In genomic region chr3:46926039-46926438, GRCh38 we compare ENCODE assay signal across 10 cellular contexts. TPM values are rescaled to one million over a fixed set of nuclear protein-coding genes. Genes with fewer than 3 reads are reported as not detected.
DNase-seq lines count a peak whose midpoint lies in the region; ATAC-seq, FAIRE-seq and TF ChIP-seq lines count a peak whose summit lies in the region.
"Had no signal": no experiment of that assay in that cellular context is flagged by ENCODE, and none has a peak within 500 bp of the region (broad histone marks: within the 10 kb centered on the region; RNA-seq: fewer than 3 reads in every experiment).

No MANE protein-coding gene starts in this region.

- no peak for ATAC-seq in naive thymus-derived CD8-positive, alpha-beta T cell

- H3K36me3 Mint-ChIP-seq in IgD-negative memory B cell: peaks cover 10% of the 10 kb centered on the region
- H3K36me3 Mint-ChIP-seq in naive thymus-derived CD8-positive, alpha-beta T cell: peaks cover 6 to 58% (median 21%) of the 10 kb centered on the region in 3 donors
- peaks cover 26 to 62% (median 57%) of the 10 kb centered on the region in 3 experiments for H3K36me3 Mint-ChIP-seq in H9 (ENCODE audit: insufficient read depth in 1 of 3, low read depth in 3 of 3)

- POLR2A ChIA-PET in naive thymus-derived CD8-positive, alpha-beta T cell (lab: Charles Lee): interaction anchor here (1.5 kb wide), 1 partner anchor 53 kb away, joined by 4 read pairs; the partner anchor contains the start of gene NBEAL2

- no peaks in the 10 kb centered on the region for H3K27me3 ChIP-seq in BLaER1 treated with 17β-estradiol and CSF1 and Interleukin-3, amounts not matched to agents 10 nM and 100 nM
- no peaks in the 10 kb centered on the region for H3K27me3 ChIP-seq in H9 (ENCODE audit: insufficient read depth, low read length)

- H2AK5ac ChIP-seq in H9 (ENCODE audit: insufficient read length, low read length): no peak overlapping the region

- H3K4ac ChIP-seq in H9 (ENCODE audit: low read depth, low read length): no peak overlapping the region

- H2BK120ac ChIP-seq in H9 (ENCODE audit: low read depth, low read length, poor library complexity, severe bottlenecking): no peak overlapping the region

- H3K36me3 ChIP-seq in BLaER1 treated with 17β-estradiol and CSF1 and Interleukin-3, amounts not matched to agents 10 nM and 100 nM: peaks cover 57 to 80% (median 74%) of the 10 kb centered on the region in 11 experiments

- H3K4me1 Mint-ChIP-seq in IgD-negative memory B cell: peaks cover 44 to 58% (median 58%) of the 10 kb centered on the region in 3 donors
- peaks cover 26 to 78% (median 47%) of the 10 kb centered on the region in 4 donors for H3K4me1 Mint-ChIP-seq in naive thymus-derived CD8-positive, alpha-beta T cell
- H3K4me1 Mint-ChIP-seq in H9: peaks cover 7 to 8% of the 10 kb centered on the region in 2 experiments

- H3K18ac ChIP-seq in H9 (ENCODE audit: insufficient read length, low read depth, low read length): no peak overlapping the region

- no peaks in the 10 kb centered on the region for H3K79me2 ChIP-seq in H9 (ENCODE audit: insufficient read depth, low read length)

- H3K79me1 ChIP-seq in H9 (ENCODE audit: insufficient read depth, low read depth, low read length, poor library complexity, severe bottlenecking): no peaks in the 10 kb centered on the region

- no peak overlapping the region for H3K56ac ChIP-seq in H9 (ENCODE audit: insufficient read length, low read depth, low read length)

- H3K9ac ChIP-seq in BLaER1 treated with 17β-estradiol and CSF1 and Interleukin-3, amounts not matched to agents 10 nM and 100 nM: peak overlapping the region; percentile 56 to 86 (median 79); a peak in 21 of 22 replicates
- no peak overlapping the region for H3K9ac ChIP-seq in H9 (ENCODE audit: extremely low read depth, insufficient read length, low read length)

- no peak overlapping the region for H3T11ph ChIP-seq in H9 (ENCODE audit: low read length)

- peak overlapping the region; percentile 87 to 99 (median 97) for H3K4me2 ChIP-seq in BLaER1 treated with 17β-estradiol and CSF1 and Interleukin-3, amounts not matched to agents 10 nM and 100 nM
- no peak overlapping the region for H3K4me2 ChIP-seq in H9 (ENCODE audit: insufficient read depth, insufficient read length, low read length)

- H3K27me3 Mint-ChIP-seq in IgD-negative memory B cell (no peaks in the 10 kb centered on the region), H9 (ENCODE audit: low read depth) (no peaks in the 10 kb centered on the region; the same call in 1 of the 2 replicates)
- H3K27me3 Mint-ChIP-seq in naive thymus-derived CD8-positive, alpha-beta T cell: no peaks in the 10 kb centered on the region

- H4K20me1 ChIP-seq in BLaER1 treated with 17β-estradiol and CSF1 and Interleukin-3, amounts not matched to agents 10 nM and 100 nM: peaks cover 15 to 96% (median 75%) of the 10 kb centered on the region in 11 experiments; a peak in 21 of 22 replicates
- H4K20me1 ChIP-seq in H9 (ENCODE audit: control insufficient read depth, insufficient read depth, insufficient read length): no peaks in the 10 kb centered on the region

- H2AFZ ChIP-seq in H9 (ENCODE audit: low read length): no peak overlapping the region

- no peak overlapping the region for H2BK15ac ChIP-seq in H9 (ENCODE audit: low read depth, low read length)

- no peak overlapping the region for H3K14ac ChIP-seq in H9 (ENCODE audit: insufficient read depth, low read length)

- FAIRE-seq in GM12891 (lab: Jason Lieb, UNC): no peak
- FAIRE-seq: keratinocyte had no signal

- H3K4me1 ChIP-seq in BLaER1 treated with 17β-estradiol and CSF1 and Interleukin-3, amounts not matched to agents 10 nM and 100 nM: peaks cover 80 to 85% (median 82%) of the 10 kb centered on the region in 10 experiments
- H3K4me1 ChIP-seq in H9 (ENCODE audit: insufficient read depth, low read length): no peaks in the 10 kb centered on the region

- no peak for TF ChIP-seq POLR2A in GM12891 (IDR thresholded peaks at IDR 0.05; ENCODE audit: low read depth, low read length)

- H2BK5ac ChIP-seq in H9 (ENCODE audit: insufficient read length, low read length): no peak overlapping the region

- no peak overlapping the region for H2BK12ac ChIP-seq in H9 (ENCODE audit: insufficient read length, low read depth, low read length)

- H3K27ac ChIP-seq in BLaER1 treated with 17β-estradiol and CSF1 and Interleukin-3, amounts not matched to agents 10 nM and 100 nM: peak overlapping the region; percentile 19 to 96 (median 89); a peak in 20 of 22 replicates
- H3K27ac ChIP-seq in coronary artery (peak overlapping the region; percentile 66 to 72), H9 (ENCODE audit: insufficient read length, low read depth, low read length) (no peak overlapping the region)

- no peak overlapping the region for H3K23ac ChIP-seq in H9 (ENCODE audit: insufficient read length, low read depth, low read length)

- no peak for TF ChIP-seq CTCF in coronary artery (IDR thresholded peaks at IDR 0.05)
- TF ChIP-seq CTCF in H9 (conservative IDR thresholded peaks at IDR 0.05): no peak

- peak; percentile 77 for DNase-seq in coronary artery (ENCODE audit: low spot score)
- peak in 1 of 10 donors; percentile 42 for DNase-seq in naive thymus-derived CD8-positive, alpha-beta T cell
- no peak for DNase-seq in NCI-H526 (lab: John Stamatoyannopoulos, UW)
- DNase-seq in H9: no peak
- no peak for DNase-seq in GM12891 (ENCODE audit: insufficient read length, low spot score)
- no peak for DNase-seq in midbrain (lab: John Stamatoyannopoulos, UW)
- DNase-seq: T1000 had no signal

- no peak overlapping the region for H4K8ac ChIP-seq in H9 (replicated peaks; ENCODE audit: insufficient read length, low read depth, low read length)

- peaks cover 15 to 28% (median 26%) of the 10 kb centered on the region in 11 experiments for H3K9me3 ChIP-seq in BLaER1 treated with 17β-estradiol and CSF1 and Interleukin-3, amounts not matched to agents 10 nM and 100 nM (replicated peaks in 1 of 11)
- no peaks in the 10 kb centered on the region for H3K9me3 ChIP-seq in H9 (ENCODE audit: control insufficient read depth, low read depth, low read length)

- no peak overlapping the region for H2BK20ac ChIP-seq in H9 (ENCODE audit: low read depth, low read length, poor library complexity, severe bottlenecking)

- H4K5ac ChIP-seq in H9 (ENCODE audit: insufficient read length, low read depth, low read length): no peak overlapping the region

- peak overlapping the region; percentile 96 to 97 (median 96) for H3K27ac Mint-ChIP-seq in IgD-negative memory B cell
- H3K27ac Mint-ChIP-seq in naive thymus-derived CD8-positive, alpha-beta T cell: peak overlapping the region in 9 of 10 donors; percentile 31 to 88 (median 66)
- no peak overlapping the region for H3K27ac Mint-ChIP-seq in H9

- H4K91ac ChIP-seq in H9 (ENCODE audit: insufficient read length, low read depth, low read length): no peak overlapping the region

- H3K4me3 Mint-ChIP-seq in IgD-negative memory B cell (peak overlapping the region; percentile 77 to 91 (median 87)), H9 (no peak overlapping the region)
- H3K4me3 Mint-ChIP-seq in naive thymus-derived CD8-positive, alpha-beta T cell: peak overlapping the region in 4 of 10 donors; percentile 43 to 60 (median 58)

- no peaks in the 10 kb centered on the region for H3K23me2 ChIP-seq in H9 (ENCODE audit: insufficient read length, low read depth, low read length, poor library complexity, severe bottlenecking)

- WGBS in H9 (ENCODE audit: extremely low coverage, insufficient read length, low lambda C conversion rate): no CpG with 5 or more reads among the region's 6 CpGs

- H3K9me3 Mint-ChIP-seq in IgD-negative memory B cell (peaks cover 0 to 8% (median 6%) of the 10 kb centered on the region in 3 donors), H9 (no peaks in the 10 kb centered on the region)
- peaks cover 0 to 9% (median 3%) of the 10 kb centered on the region in 9 donors for H3K9me3 Mint-ChIP-seq in naive thymus-derived CD8-positive, alpha-beta T cell

- peak overlapping the region in 8 of 10 experiments; percentile 46 to 66 (median 52); a peak in 16 of 20 replicates for H3K4me3 ChIP-seq in BLaER1 treated with 17β-estradiol and CSF1 and Interleukin-3, amounts not matched to agents 10 nM and 100 nM
- no peak overlapping the region for H3K4me3 ChIP-seq in coronary artery

TF ChIP-seq in GM12891, 5 proteins besides CTCF, POLR2A, EP300 and RAD21:
- TF ChIP-seq POU2F2 (IDR thresholded peaks at IDR 0.05; ENCODE audit: low read depth, low read length) (no peak), SPI1 (IDR thresholded peaks at IDR 0.05; ENCODE audit: low read depth, low read length) (no peak), PAX5 (IDR thresholded peaks at IDR 0.05; ENCODE audit: insufficient read depth, low read length, severe bottlenecking) (no peak), POLR2AphosphoS5 (IDR thresholded peaks at IDR 0.05; ENCODE audit: low read depth, low read length) (no peak), TAF1 (IDR thresholded peaks at IDR 0.05; ENCODE audit: low read depth, low read length) (no peak)

RNA-seq across cellular contexts. Expression of gene PTH1R, which starts 48.5 kb away (rescaled TPM):
- polyA plus RNA-seq in IgD-negative memory B cell: not detected
- not detected for total RNA-seq in naive thymus-derived CD8-positive, alpha-beta T cell
- not detected for polyA plus RNA-seq in naive thymus-derived CD8-positive, alpha-beta T cell
- total RNA-seq in H9 (2021): 0.99 and 1.0 TPM in 2 replicates
- polyA plus RNA-seq in GM12891 (2012; ENCODE audit: low read depth, missing spikeins): 0.06 TPM
- polyA plus RNA-seq: keratinocyte had no signal

RNA-seq across cellular contexts. Expression of gene CCDC12, which starts 50.5 kb away (rescaled TPM):
- polyA plus RNA-seq in IgD-negative memory B cell: 151 TPM
- total RNA-seq in naive thymus-derived CD8-positive, alpha-beta T cell: 10 to 100 TPM; 58.8 to 59.5 TPM
- polyA plus RNA-seq in naive thymus-derived CD8-positive, alpha-beta T cell: 100 to 1,000 TPM in 2 of 3 donors, 10 to 100 TPM in 1; 81.9 to 106 (median 106) TPM
- 49.1 and 54.0 TPM in 2 replicates for total RNA-seq in H9 (2021)
- 55.8 TPM for polyA plus RNA-seq in GM12891 (2012; ENCODE audit: low read depth, missing spikeins)

RNA-seq across cellular contexts. Expression of gene NBEAL2, which starts 53.4 kb away (rescaled TPM):
- 6.7 TPM for polyA plus RNA-seq in IgD-negative memory B cell
- total RNA-seq in naive thymus-derived CD8-positive, alpha-beta T cell: 10 to 100 TPM; 40.7 to 46.0 TPM
- 1 to 10 TPM in 2 of 3 donors, under 1 TPM in 1; 0.89 to 2.8 (median 1.9) TPM for polyA plus RNA-seq in naive thymus-derived CD8-positive, alpha-beta T cell
- total RNA-seq in H9 (2021): 50.4 and 52.1 TPM in 2 replicates
- polyA plus RNA-seq in GM12891 (2012; ENCODE audit: low read depth, missing spikeins): 53.4 TPM

Comparison
In these comparisons a context has a peak if more than half of its experiments do, and no peak if none do; other contexts are left out.
1. H3K27ac Mint-ChIP-seq: peak in IgD-negative memory B cell (3 of 3) and naive thymus-derived CD8-positive, alpha-beta T cell (9 of 10); none in H9 (0 of 3).
2. H3K4me3 Mint-ChIP-seq: peak in IgD-negative memory B cell (4 of 4); none in H9 (0 of 2).